ENCODE assay signal across 9 cellular contexts in genomic region chr6:31737315-31738047, GRCh38. TPM values are rescaled to one million over a fixed set of nuclear protein-coding genes. Genes with fewer than 3 reads are reported as not detected.
DNase-seq lines count a peak whose midpoint lies in the region; ATAC-seq and TF ChIP-seq lines count a peak whose summit lies in the region.
"Had no signal": no experiment of that assay in that cellular context is flagged by ENCODE, and none has a peak within 500 bp of the region (broad histone marks: within the 10 kb centered on the region; RNA-seq: fewer than 3 reads in every experiment).

No MANE protein-coding gene starts in this region.

- ATAC-seq in IMR-90 (ENCODE audit: low read depth), result no peak
- no peak for ATAC-seq in T-helper 17 cell

- peak overlapping the region; percentile 81 for H4K5ac ChIP-seq in IMR-90 (ENCODE audit: low read depth, low read length)

- H2AFZ ChIP-seq in IMR-90 (replicated peaks; ENCODE audit: low read length, poor library complexity), result no peak overlapping the region
- H2AFZ ChIP-seq in smooth muscle cell (ENCODE audit: low read depth), result no peak overlapping the region

- H2AK5ac ChIP-seq in IMR-90 (ENCODE audit: low read depth, low read length), result peak overlapping the region; percentile 70

- H2BK15ac ChIP-seq in IMR-90 (ENCODE audit: low read depth, low read length), result peak overlapping the region; percentile 71; the same call in 1 of the 3 replicates

- no peak for DNase-seq in IMR-90
- DNase-seq in T-helper 17 cell, result no peak
- DNase-seq in fibroblast of villous mesenchyme (ENCODE audit: low read depth), result no peak
- DNase-seq in smooth muscle cell (lab: John Stamatoyannopoulos, UW; ENCODE audit: unreplicated experiment), result no peak
- DNase-seq in SK-N-DZ (ENCODE audit: low spot score), result no peak
- no peak for DNase-seq in activated CD4-positive, CD25-positive, alpha-beta regulatory T cell treated with anti-CD3 and anti-CD28 coated beads, Interleukin-2, amount 50 U/mL, for 72 hours
- DNase-seq in stimulated activated CD4-positive, alpha-beta T cell treated with anti-CD3 and anti-CD28 coated beads, Interleukin-2, amount 100 ng/mL, for 24 hours, result no peak

- H3K4me2 ChIP-seq in IMR-90 (ENCODE audit: low read depth, low read length), result peak overlapping the region; percentile 68
- H3K4me2 ChIP-seq in smooth muscle cell, result peak overlapping the region; percentile 100

- H3K27me3 ChIP-seq in IMR-90 (ENCODE audit: control insufficient read depth, insufficient read depth, low read length) (no peaks in the 10 kb centered on the region), smooth muscle cell (ENCODE audit: low read depth) (no peaks in the 10 kb centered on the region)

- TF ChIP-seq POLR2A in IMR-90 (IDR thresholded peaks at IDR 0.05; ENCODE audit: low read depth, low read length), result no peak

- H2BK20ac ChIP-seq in IMR-90 (ENCODE audit: low read depth, low read length), result peak overlapping the region; percentile 76; the same call in 1 of the 2 replicates

- H4K20me1 ChIP-seq in IMR-90 (ENCODE audit: insufficient read depth, low read length) (peaks cover 21% of the 10 kb centered on the region), smooth muscle cell (ENCODE audit: low read depth) (peaks cover 25% of the 10 kb centered on the region)

- in situ Hi-C loops in IMR-90 (cut with MboI; ENCODE audit: low sequenced_read_pairs), result no loop called here

- H3K4me1 ChIP-seq in IMR-90 (ENCODE audit: control insufficient read depth, insufficient read depth, low read length), result peaks cover 18% of the 10 kb centered on the region
- H3K4me1 ChIP-seq in smooth muscle cell (ENCODE audit: low read depth), result peaks cover 45% of the 10 kb centered on the region

- peak overlapping the region; percentile 79 for H2BK120ac ChIP-seq in IMR-90 (ENCODE audit: low read depth, low read length)

- no peak for TF ChIP-seq CTCF in C4-2B (conservative IDR thresholded peaks at IDR 0.05)
- no peak for TF ChIP-seq CTCF in IMR-90 (conservative IDR thresholded peaks at IDR 0.05; ENCODE audit: low read depth, low read length)
- no peak for TF ChIP-seq CTCF in fibroblast of villous mesenchyme (IDR thresholded peaks at IDR 0.05; ENCODE audit: insufficient read depth, low read depth, low read length)
- TF ChIP-seq CTCF in smooth muscle cell (IDR thresholded peaks at IDR 0.05; ENCODE audit: borderline replicate concordance, insufficient read depth, poor library complexity, severe bottlenecking), result no peak

- peak overlapping the region; percentile 95 for H3K14ac ChIP-seq in IMR-90 (replicated peaks; ENCODE audit: low read depth, low read length)

- H3K27me3 Mint-ChIP-seq in T-helper 17 cell, result no peaks in the 10 kb centered on the region

- H3K9me3 ChIP-seq in IMR-90 (ENCODE audit: control insufficient read depth, insufficient read depth, low read length), result no peaks in the 10 kb centered on the region
- no peaks in the 10 kb centered on the region for H3K9me3 ChIP-seq in T-helper 17 cell (ENCODE audit: control insufficient read depth, low read length, poor library complexity, severe bottlenecking)
- no peaks in the 10 kb centered on the region for H3K9me3 ChIP-seq in smooth muscle cell (replicated peaks; ENCODE audit: low read depth)

- H3K18ac ChIP-seq in IMR-90 (ENCODE audit: low read depth, low read length), result peak overlapping the region; percentile 60; the same call in 1 of the 2 replicates

- peaks cover 13 to 75% of the 10 kb centered on the region in 2 experiments; a peak in 3 of 4 replicates for H3K79me1 ChIP-seq in IMR-90 (ENCODE audit: low read depth in 1 of 2, low read length in 2 of 2)

- intact Hi-C loops in IMR-90 (cut with micrococcal nuclease), result loop anchor here (2.0 kb wide), 1 partner anchor 57 kb away; the partner anchor contains the start of gene VARS1

- H3K27ac ChIP-seq in C4-2B (peak overlapping the region; percentile 95), IMR-90 (ENCODE audit: insufficient read depth, low read length) (peak overlapping the region; percentile 65), smooth muscle cell (ENCODE audit: low read depth) (peak overlapping the region; percentile 84)

- H3K36me3 ChIP-seq in IMR-90 (ENCODE audit: control insufficient read depth, insufficient read depth, low read length) (peaks cover 19% of the 10 kb centered on the region), smooth muscle cell (ENCODE audit: low read depth) (no peaks in the 10 kb centered on the region)

- POLR2A ChIA-PET in IMR-90 (lab: Charles Lee; ENCODE audit: unreplicated experiment), result no interaction called here

- 27 to 100% methylated on average over 2 of the region's 7 CpGs for WGBS in IMR-90 (ENCODE audit: extremely low coverage in 2 of 2, insufficient read length in 1 of 2), 2 experiments
- 56% methylated on average over 7 of the region's 7 CpGs for WGBS in smooth muscle cell (ENCODE audit: low lambda C conversion rate)

- peak overlapping the region; percentile 90 for H3K4ac ChIP-seq in IMR-90 (ENCODE audit: low read depth, low read length)

- BruUV-seq in IMR-90 (replicated peaks; lab: Mats Ljungman, UMichigan), result no TSS peak

- H3K4me3 ChIP-seq in IMR-90 (ENCODE audit: insufficient read depth, low read depth, low read length) (no peak overlapping the region), fibroblast of villous mesenchyme (ENCODE audit: low read depth, low read length) (peak overlapping the region; percentile 5), smooth muscle cell (peak overlapping the region; percentile 99)

- H2BK5ac ChIP-seq in IMR-90 (ENCODE audit: low read depth, low read length, poor library complexity, severe bottlenecking), result peak overlapping the region; percentile 92

- H3F3A ChIP-seq in smooth muscle cell (ENCODE audit: low read depth), result peaks cover 40% of the 10 kb centered on the region

- dilution Hi-C loops in IMR-90 (cut with HindIII; ENCODE audit: low sequenced_read_pairs, unreplicated experiment), result no loop called here

- H3K79me2 ChIP-seq in smooth muscle cell (ENCODE audit: low read depth), result peaks cover 44% of the 10 kb centered on the region

- CTCF ChIA-PET in IMR-90 (lab: Yijun Ruan, JAX), result interaction anchor here (0.6 to 1.3 kb wide), 7 partner anchors 10 to 49 kb away, joined by 3 to 7 read pairs (median 3); partner anchors contain the start of gene ABHD16A

- H4K91ac ChIP-seq in IMR-90 (ENCODE audit: insufficient read depth, low read depth, low read length), result peak overlapping the region; percentile 86

- H3K4me3 Mint-ChIP-seq in T-helper 17 cell, result peak overlapping the region; percentile 99

- H3K9ac ChIP-seq in IMR-90 (ENCODE audit: low read depth, low read length), result peak overlapping the region; percentile 28; the same call in 1 of the 2 replicates
- peak overlapping the region; percentile 41 for H3K9ac ChIP-seq in smooth muscle cell (ENCODE audit: low read depth)

- peak overlapping the region; percentile 94 for H2AK9ac ChIP-seq in IMR-90 (replicated peaks; ENCODE audit: low read depth, low read length, poor library complexity)

- H3K27ac Mint-ChIP-seq in T-helper 17 cell, result peak overlapping the region; percentile 96

- H3K4me1 Mint-ChIP-seq in T-helper 17 cell, result peaks cover 62% of the 10 kb centered on the region

- H3K9me1 ChIP-seq in IMR-90 (ENCODE audit: insufficient read depth, low read length), result peaks cover 18% of the 10 kb centered on the region

- no peak for TF ChIP-seq RAD21 in IMR-90 (IDR thresholded peaks at IDR 0.05; ENCODE audit: low read length)

- H4K8ac ChIP-seq in IMR-90 (ENCODE audit: low read depth in 2 of 2, low read length in 2 of 2), result peak overlapping the region; percentile 63 to 95; a peak in 3 of 4 replicates

- H3K23ac ChIP-seq in IMR-90 (ENCODE audit: low read depth, low read length), result peak overlapping the region; percentile 77; the same call in 1 of the 2 replicates

- H3K36me3 Mint-ChIP-seq in T-helper 17 cell (ENCODE audit: low read depth), result peaks cover 8% of the 10 kb centered on the region

- peak overlapping the region; percentile 36 for H3K56ac ChIP-seq in IMR-90 (ENCODE audit: extremely low read depth, insufficient read depth, low read length)

RNA-seq across cellular contexts. Expression of gene CLIC1, which starts 1.2 kb away (rescaled TPM):
- total RNA-seq in IMR-90 (2012; rRNA removed), result 992 and 1,185 TPM in 2 replicates
- polyA plus RNA-seq in IMR-90 (2012; rRNA removed), result 692 and 706 TPM in 2 replicates
- polyA plus RNA-seq in IMR-90 (2012; cell fraction: cytosol; rRNA removed), result 504 and 583 TPM in 2 replicates
- polyA plus RNA-seq in IMR-90 (2012; cell fraction: nucleus; rRNA removed; ENCODE audit: low replicate concordance), result 164 and 178 TPM in 2 replicates
- 100 to 1,000 TPM; 145 to 152 TPM for total RNA-seq in T-helper 17 cell
- total RNA-seq in fibroblast of villous mesenchyme, result 586 and 701 TPM in 2 replicates
- 373 and 417 TPM in 2 replicates for total RNA-seq in smooth muscle cell
- polyA plus RNA-seq in smooth muscle cell, result 610 and 628 TPM in 2 replicates
- polyA plus RNA-seq in SK-N-DZ (2014; cell fraction: cytosol; rRNA removed), result 89.2 and 116 TPM in 2 replicates
- polyA plus RNA-seq in SK-N-DZ (2014; cell fraction: nucleus; rRNA removed), result 57.8 and 58.9 TPM in 2 replicates

RNA-seq across cellular contexts. Expression of gene MSH5, which starts 2.3 kb away (rescaled TPM):
- 4.7 and 5.6 TPM in 2 replicates for total RNA-seq in IMR-90 (2012; rRNA removed)
- 14.5 and 15.7 TPM in 2 replicates for polyA plus RNA-seq in IMR-90 (2012; rRNA removed)
- polyA plus RNA-seq in IMR-90 (2012; cell fraction: cytosol; rRNA removed), result 2.4 and 9.8 TPM in 2 replicates
- polyA plus RNA-seq in IMR-90 (2012; cell fraction: nucleus; rRNA removed; ENCODE audit: low replicate concordance), result 112 and 132 TPM in 2 replicates
- 10 to 100 TPM; 12.9 to 18.3 TPM for total RNA-seq in T-helper 17 cell
- total RNA-seq in fibroblast of villous mesenchyme, result 9.5 and 13.9 TPM in 2 replicates
- 10.6 and 15.4 TPM in 2 replicates for total RNA-seq in smooth muscle cell
- 4.7 and 10.5 TPM in 2 replicates for polyA plus RNA-seq in smooth muscle cell
- polyA plus RNA-seq in SK-N-DZ (2014; cell fraction: cytosol; rRNA removed), result 4.3 and 10.2 TPM in 2 replicates
- polyA plus RNA-seq in SK-N-DZ (2014; cell fraction: nucleus; rRNA removed), result 63.8 and 111 TPM in 2 replicates

RNA-seq across cellular contexts. Expression of gene DDAH2, which starts 8.4 kb away (rescaled TPM):
- total RNA-seq in IMR-90 (2012; rRNA removed) (40.0 and 40.7 TPM in 2 replicates), T-helper 17 cell (1 to 10 TPM; 4.7 to 7.3 TPM), fibroblast of villous mesenchyme (60.5 and 68.0 TPM in 2 replicates), smooth muscle cell (62.9 and 104 TPM in 2 replicates)
- polyA plus RNA-seq in IMR-90 (2012; rRNA removed) (57.9 and 58.4 TPM in 2 replicates), smooth muscle cell (122 and 134 TPM in 2 replicates)
- polyA plus RNA-seq in IMR-90 (2012; cell fraction: cytosol; rRNA removed), result 82.7 and 118 TPM in 2 replicates
- 29.0 and 72.3 TPM in 2 replicates for polyA plus RNA-seq in IMR-90 (2012; cell fraction: nucleus; rRNA removed; ENCODE audit: low replicate concordance)
- 96.6 and 118 TPM in 2 replicates for polyA plus RNA-seq in SK-N-DZ (2014; cell fraction: cytosol; rRNA removed)
- polyA plus RNA-seq in SK-N-DZ (2014; cell fraction: nucleus; rRNA removed), result 46.3 and 70.4 TPM in 2 replicates

RNA-seq across cellular contexts. Expression of gene MPIG6B, which starts 14.3 kb away (rescaled TPM):
- total RNA-seq in IMR-90 (2012; rRNA removed) (not detected in 2 replicates), T-helper 17 cell (100 to 1,000 TPM in 1 of 2 donors, 1 to 10 TPM in 1; 3.4 to 129 TPM), fibroblast of villous mesenchyme (not detected in 2 replicates), smooth muscle cell (0.09 TPM in 1 of 2 replicates, not detected in the other)
- polyA plus RNA-seq in IMR-90 (2012; rRNA removed) (not detected in 2 replicates), smooth muscle cell (1.1 TPM in 1 of 2 replicates, not detected in the other)
- not detected in 2 replicates for polyA plus RNA-seq in IMR-90 (2012; cell fraction: cytosol; rRNA removed)
- polyA plus RNA-seq in IMR-90 (2012; cell fraction: nucleus; rRNA removed; ENCODE audit: low replicate concordance), result 0.03 TPM in 1 of 2 replicates, not detected in the other
- polyA plus RNA-seq in SK-N-DZ (2014; cell fraction: cytosol; rRNA removed), result not detected in 2 replicates
- not detected in 2 replicates for polyA plus RNA-seq in SK-N-DZ (2014; cell fraction: nucleus; rRNA removed)
- total RNA-seq: myocyte had no signal

RNA-seq across cellular contexts. Expression of gene LY6G6C, which starts 15.9 kb away (rescaled TPM):
- not detected in 2 replicates for total RNA-seq in IMR-90 (2012; rRNA removed)
- not detected in 2 replicates for polyA plus RNA-seq in IMR-90 (2012; rRNA removed)
- not detected in 2 replicates for polyA plus RNA-seq in IMR-90 (2012; cell fraction: cytosol; rRNA removed)
- 0.26 and 0.48 TPM in 2 replicates for polyA plus RNA-seq in IMR-90 (2012; cell fraction: nucleus; rRNA removed; ENCODE audit: low replicate concordance)
- not detected for total RNA-seq in T-helper 17 cell
- total RNA-seq in fibroblast of villous mesenchyme, result not detected in 2 replicates
- total RNA-seq in smooth muscle cell, result 3.8 and 5.2 TPM in 2 replicates
- polyA plus RNA-seq in smooth muscle cell, result 3.9 and 7.2 TPM in 2 replicates
- not detected in 2 replicates for polyA plus RNA-seq in SK-N-DZ (2014; cell fraction: cytosol; rRNA removed)
- polyA plus RNA-seq in SK-N-DZ (2014; cell fraction: nucleus; rRNA removed), result not detected in 2 replicates
- total RNA-seq: myocyte had no signal
